Comparison of ENCODE assay signal across 1 cellular context in the genomic region with DNA sequence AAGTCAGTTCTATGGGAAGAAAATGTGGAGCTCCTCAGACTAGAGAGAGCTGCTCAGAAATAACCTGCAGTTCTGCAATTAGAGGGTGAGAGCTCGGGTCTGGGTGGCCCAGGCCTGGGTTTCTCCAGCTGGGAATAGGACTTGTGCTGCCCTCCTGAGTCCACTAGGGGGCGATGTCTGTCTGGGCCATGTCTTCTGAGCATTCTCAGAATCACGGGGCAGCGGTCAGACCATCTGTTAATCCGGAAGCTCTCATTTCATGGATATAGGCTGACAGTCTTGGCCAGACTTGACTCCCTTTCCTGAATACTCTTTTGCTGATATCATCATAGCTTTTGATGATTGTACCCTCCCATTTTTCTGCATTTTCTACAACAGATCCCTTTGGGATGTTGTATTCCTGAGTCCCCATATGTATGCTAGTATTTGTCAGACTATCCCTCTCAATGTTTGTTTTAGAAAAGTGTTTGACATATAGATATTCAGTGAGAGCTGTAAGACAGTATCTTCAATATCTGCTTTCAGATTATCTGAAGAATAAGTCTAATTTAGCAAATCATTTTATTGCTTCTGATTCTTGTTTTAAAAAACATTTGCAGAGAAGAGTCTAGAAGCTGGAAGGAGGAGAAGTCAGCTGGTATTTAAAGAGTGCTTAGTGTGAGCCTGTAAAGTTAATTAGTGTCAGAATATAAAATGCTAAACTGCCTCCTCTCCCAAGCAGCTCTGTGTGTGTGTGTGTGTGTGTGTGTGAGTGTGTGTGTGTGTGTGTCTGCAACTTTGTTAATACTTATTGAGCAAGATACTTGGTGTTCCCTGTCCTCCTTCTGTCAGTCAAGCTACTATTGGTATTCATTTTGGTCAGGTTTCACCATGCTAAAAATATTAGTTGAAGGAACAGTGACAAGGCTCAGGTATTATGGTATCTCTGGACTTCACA.
TF ChIP-seq lines count a peak whose summit lies in the region.

No MANE protein-coding gene starts in this region.

TF ChIP-seq in K562, 482 proteins besides CTCF, POLR2A, EP300 and RAD21 (continued from another document):
- TF ChIP-seq NKRF (IDR thresholded peaks at IDR 0.05; ENCODE audit: borderline replicate concordance), result no peak
- TF ChIP-seq ZNF174 (CRISPR knock-in tag; IDR thresholded peaks at IDR 0.05), result no peak
- TF ChIP-seq ZNF696 (CRISPR knock-in tag; conservative IDR thresholded peaks at IDR 0.05), result no peak
- TF ChIP-seq, protein P1, sequence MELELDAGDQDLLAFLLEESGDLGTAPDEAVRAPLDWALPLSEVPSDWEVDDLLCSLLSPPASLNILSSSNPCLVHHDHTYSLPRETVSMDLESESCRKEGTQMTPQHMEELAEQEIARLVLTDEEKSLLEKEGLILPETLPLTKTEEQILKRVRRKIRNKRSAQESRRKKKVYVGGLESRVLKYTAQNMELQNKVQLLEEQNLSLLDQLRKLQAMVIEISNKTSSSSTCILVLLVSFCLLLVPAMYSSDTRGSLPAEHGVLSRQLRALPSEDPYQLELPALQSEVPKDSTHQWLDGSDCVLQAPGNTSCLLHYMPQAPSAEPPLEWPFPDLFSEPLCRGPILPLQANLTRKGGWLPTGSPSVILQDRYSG (tag; conservative IDR thresholded peaks at IDR 0.05; ENCODE audit: low read depth), result no peak
- TF ChIP-seq, protein P2, sequence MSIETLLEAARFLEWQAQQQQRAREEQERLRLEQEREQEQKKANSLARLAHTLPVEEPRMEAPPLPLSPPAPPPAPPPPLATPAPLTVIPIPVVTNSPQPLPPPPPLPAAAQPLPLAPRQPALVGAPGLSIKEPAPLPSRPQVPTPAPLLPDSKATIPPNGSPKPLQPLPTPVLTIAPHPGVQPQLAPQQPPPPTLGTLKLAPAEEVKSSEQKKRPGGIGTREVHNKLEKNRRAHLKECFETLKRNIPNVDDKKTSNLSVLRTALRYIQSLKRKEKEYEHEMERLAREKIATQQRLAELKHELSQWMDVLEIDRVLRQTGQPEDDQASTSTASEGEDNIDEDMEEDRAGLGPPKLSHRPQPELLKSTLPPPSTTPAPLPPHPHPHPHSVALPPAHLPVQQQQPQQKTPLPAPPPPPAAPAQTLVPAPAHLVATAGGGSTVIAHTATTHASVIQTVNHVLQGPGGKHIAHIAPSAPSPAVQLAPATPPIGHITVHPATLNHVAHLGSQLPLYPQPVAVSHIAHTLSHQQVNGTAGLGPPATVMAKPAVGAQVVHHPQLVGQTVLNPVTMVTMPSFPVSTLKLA (conservative IDR thresholded peaks at IDR 0.05), result peak in 1 of 2 experiments; percentile 30; a peak in 1 of 4 replicates
- TF ChIP-seq ZNF347 (CRISPR knock-in tag; IDR thresholded peaks at IDR 0.05; ENCODE audit: low read depth), result no peak
- TF ChIP-seq ELF1 (tag; IDR thresholded peaks at IDR 0.05), result 0 out of 2 replicates have a peak, but pooled peaks have one; percentile 31
- no peak for TF ChIP-seq PTRF (tag; IDR thresholded peaks at IDR 0.05)
- TF ChIP-seq RCOR1 (IDR thresholded peaks at IDR 0.05; ENCODE audit: borderline replicate concordance in 1 of 2, low read depth in 2 of 2, low read length in 2 of 2), result peak in 1 of 2 experiments; percentile 66; a peak in 2 of 4 replicates
